8 cellular contexts compared by ENCODE assay signal in the genomic region with DNA sequence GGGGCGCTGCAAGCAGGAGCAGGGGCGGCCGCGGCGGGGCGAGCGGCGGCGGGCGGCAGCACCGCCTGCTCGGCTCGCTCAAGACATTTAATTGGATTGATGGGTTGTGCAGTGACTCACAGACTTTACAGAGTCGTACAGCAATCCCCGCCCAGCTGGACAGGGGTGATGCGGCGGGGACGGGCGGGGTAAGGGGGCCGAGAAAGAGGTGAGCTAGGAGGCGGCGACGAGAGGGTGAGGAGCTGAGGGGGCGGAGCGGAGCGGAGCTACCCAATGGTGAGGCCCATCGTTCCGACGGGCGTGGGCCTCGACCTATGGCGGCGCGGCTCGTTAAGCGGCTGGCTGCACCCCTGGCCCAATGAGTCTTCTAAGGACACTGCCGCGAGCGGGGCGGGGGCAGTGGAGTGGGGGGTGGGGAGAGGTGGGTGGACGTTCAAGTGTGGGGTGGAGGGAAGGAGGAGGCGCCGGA.
DNase-seq lines count a peak whose midpoint lies in the region; ATAC-seq and TF ChIP-seq lines count a peak whose summit lies in the region.

No MANE protein-coding gene starts in this region.

- H3K27me3 ChIP-seq in IMR-90 (ENCODE audit: control insufficient read depth, insufficient read depth, low read length) (no peaks in the 10 kb centered on the region), esophagus muscularis mucosa (no peaks in the 10 kb centered on the region)

- no peaks in the 10 kb centered on the region for H3K36me3 ChIP-seq in IMR-90 (ENCODE audit: control insufficient read depth, insufficient read depth, low read length)
- H3K36me3 ChIP-seq in esophagus muscularis mucosa, result no peaks in the 10 kb centered on the region

- TF ChIP-seq CTCF in IMR-90 (conservative IDR thresholded peaks at IDR 0.05; ENCODE audit: low read depth, low read length) (peak; percentile 35; the same call in 1 of the 2 replicates), esophagus muscularis mucosa (IDR thresholded peaks at IDR 0.05) (peak in 1 of 3 experiments; percentile 16)

- H2BK120ac ChIP-seq in IMR-90 (ENCODE audit: low read depth, low read length), result peak overlapping the region; percentile 88

- peak overlapping the region; percentile 70; the same call in 1 of the 2 replicates for H3K18ac ChIP-seq in IMR-90 (ENCODE audit: low read depth, low read length)

- H3K14ac ChIP-seq in IMR-90 (replicated peaks; ENCODE audit: low read depth, low read length), result peak overlapping the region; percentile 99

- ATAC-seq in GM21528 (IDR thresholded peaks at IDR 0.05; ENCODE audit: low FRiP score, unreplicated experiment) (peak; percentile 89), IMR-90 (ENCODE audit: low read depth) (peak; percentile 88)
- ATAC-seq in activated T-cell treated with anti-CD3 and anti-CD28 coated beads, Interleukin-2, amount 50 U/mL, for 4 hours, result peak; percentile 88 to 90
- peak; percentile 83 to 86 for ATAC-seq in naive thymus-derived CD8-positive, alpha-beta T cell

- 0% methylated on average over 15 of the region's 43 CpGs; no CpG with 5 or more reads in 1 of the 2 experiments for WGBS in IMR-90 (ENCODE audit: extremely low coverage in 2 of 2, insufficient read length in 1 of 2), 2 experiments
- 1% methylated on average over 14 of the region's 43 CpGs for WGBS in esophagus muscularis mucosa

- no peak for TF ChIP-seq EP300 in esophagus muscularis mucosa (IDR thresholded peaks at IDR 0.05)

- intact Hi-C loops in IMR-90 (cut with micrococcal nuclease), result loop anchor here (1.0 to 10.0 kb wide), 7 partner anchors 16 to 416 kb away; no protein-coding TSS in a partner anchor
- intact Hi-C loops in esophagus muscularis mucosa (cut with DNase I), result loop anchor here (5.0 kb wide), 2 partner anchors 99 to 111 kb away; partner anchors contain the start of gene SERTAD2

- peak overlapping the region; percentile 93 for H3K4me3 Mint-ChIP-seq in activated T-cell treated with anti-CD3 and anti-CD28 coated beads, Interleukin-2, amount 50 U/mL, for 4 hours
- H3K4me3 Mint-ChIP-seq in naive thymus-derived CD8-positive, alpha-beta T cell, result peak overlapping the region; percentile 88 to 100 (median 98)

- peak overlapping the region; percentile 78; the same call in 1 of the 2 replicates for H2BK20ac ChIP-seq in IMR-90 (ENCODE audit: low read depth, low read length)

- peak overlapping the region; percentile 90; the same call in 2 of the 3 replicates for H2BK15ac ChIP-seq in IMR-90 (ENCODE audit: low read depth, low read length)

- H4K20me1 ChIP-seq in IMR-90 (ENCODE audit: insufficient read depth, low read length), result no peaks in the 10 kb centered on the region

- no peaks in the 10 kb centered on the region for H3K36me3 Mint-ChIP-seq in activated T-cell treated with anti-CD3 and anti-CD28 coated beads, Interleukin-2, amount 50 U/mL, for 4 hours (ENCODE audit: insufficient read depth)
- H3K36me3 Mint-ChIP-seq in naive thymus-derived CD8-positive, alpha-beta T cell, result no peaks in the 10 kb centered on the region

- peak overlapping the region; percentile 95 for H2AFZ ChIP-seq in IMR-90 (replicated peaks; ENCODE audit: low read length, poor library complexity)

- peak overlapping the region; percentile 61 for H3K4me2 ChIP-seq in IMR-90 (ENCODE audit: low read depth, low read length)

- peak overlapping the region; percentile 95 for H2AK9ac ChIP-seq in IMR-90 (replicated peaks; ENCODE audit: low read depth, low read length, poor library complexity)

- DNase-seq in D341Med (ENCODE audit: low spot score), result peak; percentile 94
- DNase-seq in IMR-90, result peak; percentile 99
- peak; percentile 99 for DNase-seq in OCI-M1 (lab: John Stamatoyannopoulos, UW)
- peak; percentile 97 for DNase-seq in activated T-cell treated with anti-CD3 and anti-CD28 coated beads, Interleukin-2, amount 50 U/mL, for 4 hours
- peak; percentile 100 for DNase-seq in esophagus muscularis mucosa (ENCODE audit: extremely low spot score)
- DNase-seq in naive thymus-derived CD8-positive, alpha-beta T cell, result peak; percentile 92 to 99 (median 97)
- DNase-seq in stimulated activated naive CD4-positive, alpha-beta T cell (lab: John Stamatoyannopoulos, UW), result peak; percentile 94 to 98 (median 97)

- H3K79me1 ChIP-seq in IMR-90 (ENCODE audit: low read depth in 1 of 2, low read length in 2 of 2), result peaks cover 3 to 14% of the 10 kb centered on the region in 2 experiments; a peak in 2 of 4 replicates

- H3K9me3 Mint-ChIP-seq in activated T-cell treated with anti-CD3 and anti-CD28 coated beads, Interleukin-2, amount 50 U/mL, for 4 hours, result no peaks in the 10 kb centered on the region
- H3K9me3 Mint-ChIP-seq in naive thymus-derived CD8-positive, alpha-beta T cell, result peaks cover 0 to 2% (median 0%) of the 10 kb centered on the region in 9 donors

- dilution Hi-C loops in IMR-90 (cut with HindIII; ENCODE audit: low sequenced_read_pairs, unreplicated experiment), result no loop called here

- peak overlapping the region; percentile 48 to 81; a peak in 2 of 4 replicates for H4K8ac ChIP-seq in IMR-90 (ENCODE audit: low read depth in 2 of 2, low read length in 2 of 2)

- peaks cover 22% of the 10 kb centered on the region for H3K4me1 Mint-ChIP-seq in activated T-cell treated with anti-CD3 and anti-CD28 coated beads, Interleukin-2, amount 50 U/mL, for 4 hours (ENCODE audit: low read depth)
- peaks cover 12 to 29% (median 25%) of the 10 kb centered on the region in 4 donors for H3K4me1 Mint-ChIP-seq in naive thymus-derived CD8-positive, alpha-beta T cell

- peak overlapping the region; percentile 98 for H3K23ac ChIP-seq in IMR-90 (ENCODE audit: low read depth, low read length)

- peak overlapping the region; percentile 51; the same call in 1 of the 2 replicates for H4K5ac ChIP-seq in IMR-90 (ENCODE audit: low read depth, low read length)

- peak overlapping the region; percentile 77 for H3K27ac ChIP-seq in IMR-90 (ENCODE audit: insufficient read depth, low read length)
- peak overlapping the region; percentile 96 to 99 (median 98) for H3K27ac ChIP-seq in esophagus muscularis mucosa (replicated peaks in 1 of 4)

- peak overlapping the region; percentile 82 for H3K56ac ChIP-seq in IMR-90 (ENCODE audit: extremely low read depth, insufficient read depth, low read length)

- H3K9me1 ChIP-seq in IMR-90 (ENCODE audit: insufficient read depth, low read length), result peaks cover 3% of the 10 kb centered on the region; the same call in 1 of the 2 replicates

- no TSS peak for BruUV-seq in IMR-90 (replicated peaks; lab: Mats Ljungman, UMichigan)

- H3K9ac ChIP-seq in IMR-90 (ENCODE audit: low read depth, low read length), result peak overlapping the region; percentile 81

- no peaks in the 10 kb centered on the region for H3K9me3 ChIP-seq in IMR-90 (ENCODE audit: control insufficient read depth, insufficient read depth, low read length)
- H3K9me3 ChIP-seq in esophagus muscularis mucosa, result no peaks in the 10 kb centered on the region

- in situ Hi-C loops in IMR-90 (cut with MboI; ENCODE audit: low sequenced_read_pairs), result loop anchor here (5.0 kb wide), 1 partner anchor 111 kb away; no protein-coding TSS in a partner anchor

- H3K27me3 Mint-ChIP-seq in activated T-cell treated with anti-CD3 and anti-CD28 coated beads, Interleukin-2, amount 50 U/mL, for 4 hours (ENCODE audit: low read depth), result no peaks in the 10 kb centered on the region
- H3K27me3 Mint-ChIP-seq in naive thymus-derived CD8-positive, alpha-beta T cell, result no peaks in the 10 kb centered on the region

- H2BK5ac ChIP-seq in IMR-90 (ENCODE audit: low read depth, low read length, poor library complexity, severe bottlenecking), result peak overlapping the region; percentile 86

- H4K91ac ChIP-seq in IMR-90 (ENCODE audit: insufficient read depth, low read depth, low read length), result peak overlapping the region; percentile 97

- H3K4me3 ChIP-seq in IMR-90 (ENCODE audit: insufficient read depth, low read depth, low read length) (peak overlapping the region; percentile 67), esophagus muscularis mucosa (peak overlapping the region; percentile 77 to 88 (median 80))

- H3K4ac ChIP-seq in IMR-90 (ENCODE audit: low read depth, low read length), result peak overlapping the region; percentile 95

- TF ChIP-seq POLR2A in IMR-90 (IDR thresholded peaks at IDR 0.05; ENCODE audit: low read depth, low read length) (peak; percentile 67; the same call in 1 of the 2 replicates), esophagus muscularis mucosa (IDR thresholded peaks at IDR 0.05; ENCODE audit: low read depth) (peak; percentile 96)

- H3K4me1 ChIP-seq in IMR-90 (ENCODE audit: control insufficient read depth, insufficient read depth, low read length) (peaks cover 2% of the 10 kb centered on the region; the same call in 1 of the 2 replicates), esophagus muscularis mucosa (peaks cover 12 to 35% (median 27%) of the 10 kb centered on the region in 4 donors)

- CTCF ChIA-PET in IMR-90 (lab: Yijun Ruan, JAX), result interaction anchor here (0.6 to 1.8 kb wide), 11 partner anchors 9 to 119 kb away, joined by 3 to 6 read pairs (median 3); partner anchors contain the start of gene SERTAD2

- POLR2A ChIA-PET in IMR-90 (lab: Charles Lee; ENCODE audit: unreplicated experiment), result interaction anchor here (0.5 to 1.2 kb wide), 10 partner anchors 17 to 379 kb away, joined by 3 to 8 read pairs (median 3); partner anchors contain the start of gene SERTAD2
- POLR2A ChIA-PET in naive thymus-derived CD8-positive, alpha-beta T cell (lab: Charles Lee), result interaction anchor here (0.8 to 7.0 kb wide), 31 partner anchors 9 to 227 kb away, joined by 3 to 277 read pairs (median 8); partner anchors contain the start of genes AFTPH and SERTAD2

- H2AK5ac ChIP-seq in IMR-90 (ENCODE audit: low read depth, low read length), result peak overlapping the region; percentile 33; the same call in 1 of the 2 replicates

- TF ChIP-seq RAD21 in IMR-90 (IDR thresholded peaks at IDR 0.05; ENCODE audit: low read length), result peak; percentile 46; the same call in 1 of the 2 replicates

- peak overlapping the region; percentile 91 to 99 (median 96) for H3K27ac Mint-ChIP-seq in naive thymus-derived CD8-positive, alpha-beta T cell

TF ChIP-seq in IMR-90, 13 proteins besides CTCF, POLR2A, EP300 and RAD21 (continues in another document):
- TF ChIP-seq USF2 (IDR thresholded peaks at IDR 0.05; ENCODE audit: low read depth, low read length) (no peak), FOS (IDR thresholded peaks at IDR 0.05; ENCODE audit: low read depth, low read length) (peak; percentile 58; the same call in 1 of the 2 replicates), SMC3 (IDR thresholded peaks at IDR 0.05; ENCODE audit: low read depth, low read length) (peak; percentile 25; the same call in 1 of the 2 replicates), MAZ (IDR thresholded peaks at IDR 0.05; ENCODE audit: borderline replicate concordance, low read depth, low read length) (peak; percentile 85; the same call in 1 of the 2 replicates), MAFK (IDR thresholded peaks at IDR 0.05; ENCODE audit: low read depth, low read length) (peak; percentile 49; the same call in 1 of the 2 replicates)

Comparison
In these comparisons a context has a peak if more than half of its experiments do, and no peak if none do; other contexts are left out.
1. Peak in every context shown above with its lines: DNase-seq, ATAC-seq, H3K4me3 ChIP-seq and H3K27ac ChIP-seq.